ENCODE assay signal across 13 cellular contexts in the genomic region with DNA sequence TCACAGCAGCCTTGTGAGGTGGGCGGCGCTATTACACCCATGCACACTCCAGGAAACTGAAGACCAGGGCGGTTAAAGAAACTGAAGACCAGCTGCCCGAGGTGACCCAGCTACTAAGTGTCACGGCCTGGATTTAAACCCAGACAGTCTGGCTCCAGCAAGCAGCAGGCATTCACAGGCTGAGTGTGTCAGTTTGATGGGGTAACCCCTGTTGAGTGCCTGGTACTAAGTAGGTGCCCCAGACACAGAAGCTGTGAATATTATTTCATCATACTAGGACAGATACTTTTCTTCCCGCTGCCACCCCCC.
DNase-seq lines count a peak whose midpoint lies in the region; ATAC-seq and TF ChIP-seq lines count a peak whose summit lies in the region.
"Had no signal": no experiment of that assay in that cellular context is flagged by ENCODE, and none has a peak within 500 bp of the region (broad histone marks: within the 10 kb centered on the region; RNA-seq: fewer than 3 reads in every experiment).

No MANE protein-coding gene starts in this region.

- no peak for ATAC-seq in HG02642 (IDR thresholded peaks at IDR 0.05; ENCODE audit: poor library complexity, unreplicated experiment)
- ATAC-seq: activated T-helper 17 cell treated with anti-CD3 and anti-CD28 coated beads, Interleukin-2, amount 50 U/mL, for 72 hours had no signal

- no peak overlapping the region for H3K4me3 ChIP-seq in retinal pigment epithelial cell (ENCODE audit: low read length)

- TF ChIP-seq CTCF in retinal pigment epithelial cell (conservative IDR thresholded peaks at IDR 0.05; ENCODE audit: low read depth, low read length), result no peak

- DNase-seq in DMS 273 treated with DMSO at 0.1 percent for 48 hours (lab: John Stamatoyannopoulos, UW) (peak; percentile 60), amniotic epithelial cell (ENCODE audit: low read depth) (peak; percentile 57), iris pigment epithelial cell (ENCODE audit: low read depth) (peak; percentile 67), retinal pigment epithelial cell (ENCODE audit: low read depth) (peak; percentile 27), SW480 (ENCODE audit: low spot score) (no peak), cortex of kidney (lab: John Stamatoyannopoulos, UW) (no peak)
- no peak for DNase-seq in central memory CD4-positive, alpha-beta T cell
- DNase-seq: activated B cell treated with CpG ODN at 0.5 μM for 24 hours, dorsolateral prefrontal cortex, NCI-H187 treated with DMSO at 0.1 percent for 48 hours, occipital lobe had no signal

Comparison
In these comparisons a context has a peak if more than half of its experiments do, and no peak if none do; other contexts are left out.
1. DNase-seq: peak in DMS 273 treated with DMSO at 0.1 percent for 48 hours (single experiment), amniotic epithelial cell (single experiment), iris pigment epithelial cell (single experiment) and retinal pigment epithelial cell (single experiment); none in central memory CD4-positive, alpha-beta T cell (single experiment), SW480 (single experiment) and cortex of kidney (single experiment).